10 cellular contexts compared by ENCODE assay signal in the genomic region with DNA sequence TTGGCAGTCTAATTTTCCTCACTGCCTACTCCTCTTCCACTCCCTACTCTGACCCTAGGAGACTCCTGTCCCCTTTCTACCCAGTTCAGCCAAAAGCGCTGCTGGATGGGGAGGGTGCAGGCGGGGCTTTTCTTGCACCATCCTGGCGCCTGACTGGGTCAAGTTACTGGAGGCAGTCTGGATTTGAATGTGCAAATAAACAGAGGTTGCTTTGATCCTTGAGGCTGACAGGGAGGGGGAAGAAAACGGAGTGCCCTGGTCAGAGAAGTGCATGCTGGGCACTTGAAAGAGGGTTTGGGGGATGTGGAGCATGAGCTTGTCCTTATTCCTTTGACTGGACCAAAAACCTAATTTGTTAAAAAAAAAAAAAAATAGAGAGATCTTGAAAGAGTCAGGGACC.
DNase-seq lines count a peak whose midpoint lies in the region; TF ChIP-seq lines count a peak whose summit lies in the region.
"Had no signal": no experiment of that assay in that cellular context is flagged by ENCODE, and none has a peak within 500 bp of the region (broad histone marks: within the 10 kb centered on the region; RNA-seq: fewer than 3 reads in every experiment).

No MANE protein-coding gene starts in this region.

- H3K9me3 ChIP-seq in A673 (ENCODE audit: low read depth, low read length, poor library complexity, severe bottlenecking), result no peaks in the 10 kb centered on the region

- intact Hi-C loops in head of caudate nucleus (cut with DNase I) (loop anchor here (2.0 to 10.0 kb wide), 2 partner anchors 77 to 121 kb away; a partner anchor contains a TSS), A673 (cut with micrococcal nuclease; ENCODE audit: unreplicated experiment) (no loop called here)

- peak overlapping the region; percentile 70 for H3K27ac ChIP-seq in substantia nigra (ENCODE audit: low read depth, low read length, poor library complexity, severe bottlenecking)
- no peak overlapping the region for H3K27ac ChIP-seq in A673 (ENCODE audit: low read depth, low read length, poor library complexity, severe bottlenecking)

- no peaks in the 10 kb centered on the region for H3K36me3 Mint-ChIP-seq in glutamatergic neuron (ENCODE audit: unreplicated experiment)

- no peaks in the 10 kb centered on the region for H3K4me1 ChIP-seq in A673 (ENCODE audit: insufficient read depth, low read length, poor library complexity, severe bottlenecking)

- POLR2A ChIA-PET in A673 (lab: Charles Lee; ENCODE audit: low non-redundant PET), result no interaction called here

- H3K4me3 ChIP-seq in A673 (ENCODE audit: low read depth, low read length, poor library complexity, severe bottlenecking), result no peak overlapping the region

- no peaks in the 10 kb centered on the region for H3K27me3 Mint-ChIP-seq in glutamatergic neuron (ENCODE audit: unreplicated experiment)

- BruUV-seq in A673 (replicated peaks; lab: Mats Ljungman, UMichigan), result no TSS peak

- peak; percentile 27 for DNase-seq in NCI-H146 (lab: John Stamatoyannopoulos, UW)
- no peak for DNase-seq in NCI-H146 treated with DMSO at 0.1 percent for 48 hours (lab: John Stamatoyannopoulos, UW; ENCODE audit: unreplicated experiment)
- DNase-seq in NCI-H526 (lab: John Stamatoyannopoulos, UW), result peak; percentile 94
- DNase-seq in head of caudate nucleus, result peak in 41 of 42 donors; percentile 8 to 80 (median 53)
- peak in 38 of 49 donors; percentile 1 to 76 (median 26) for DNase-seq in substantia nigra (lab: John Stamatoyannopoulos, UW)
- DNase-seq in A673 (ENCODE audit: low spot score), result no peak
- no peak for DNase-seq in glutamatergic neuron
- no peak for DNase-seq in mucosa of gallbladder (ENCODE audit: low spot score)
- DNase-seq: NCI-H2227 treated with DMSO at 0.1 percent for 48 hours had no signal

- no peaks in the 10 kb centered on the region for H3K36me3 ChIP-seq in A673 (ENCODE audit: insufficient read depth, low read length, poor library complexity, severe bottlenecking)

- no peaks in the 10 kb centered on the region for H3K27me3 ChIP-seq in A673 (replicated peaks; ENCODE audit: insufficient read depth, low read depth, low read length, poor library complexity)

- no peak overlapping the region for H3K27ac Mint-ChIP-seq in glutamatergic neuron (ENCODE audit: unreplicated experiment)
- H3K27ac Mint-ChIP-seq: activated T-helper 17 cell treated with anti-CD3 and anti-CD28 coated beads, Interleukin-2, amount 50 U/mL, for 72 hours had no signal

- H3K4me1 Mint-ChIP-seq in glutamatergic neuron (ENCODE audit: low read depth, unreplicated experiment), result no peaks in the 10 kb centered on the region

- H3K9me3 Mint-ChIP-seq in glutamatergic neuron (ENCODE audit: unreplicated experiment), result peaks cover 3% of the 10 kb centered on the region
- H3K9me3 Mint-ChIP-seq: activated T-helper 17 cell treated with anti-CD3 and anti-CD28 coated beads, Interleukin-2, amount 50 U/mL, for 72 hours had no signal

- TF ChIP-seq CTCF in A673 (conservative IDR thresholded peaks at IDR 0.05; ENCODE audit: low read depth, low read length), result no peak
- TF ChIP-seq CTCF in glutamatergic neuron (IDR thresholded peaks at IDR 0.05; ENCODE audit: partially characterized antibody, unreplicated experiment), result no peak

- H3K4me3 Mint-ChIP-seq in glutamatergic neuron (ENCODE audit: unreplicated experiment), result no peak overlapping the region
- H3K4me3 Mint-ChIP-seq: activated T-helper 17 cell treated with anti-CD3 and anti-CD28 coated beads, Interleukin-2, amount 50 U/mL, for 72 hours had no signal

- CTCF ChIA-PET in A673 (lab: Charles Lee), result no interaction called here

Comparison
In these comparisons a context has a peak if more than half of its experiments do, and no peak if none do; other contexts are left out.
1. DNase-seq: peak in NCI-H146 (single experiment), NCI-H526 (2 of 2), head of caudate nucleus (41 of 42) and substantia nigra (38 of 49); none in NCI-H146 treated with DMSO at 0.1 percent for 48 hours (single experiment), A673 (single experiment), glutamatergic neuron (single experiment) and mucosa of gallbladder (single experiment).